Comparison of ENCODE assay signal across 17 cellular contexts in genomic region chr11:82796970-82797594, GRCh38.
A peak's percentile ranks its signal among the peaks of the same experiment; 100 is the strongest.
DNase-seq lines count a peak whose midpoint lies in the region; TF ChIP-seq lines count a peak whose summit lies in the region.
"Had no signal": no experiment of that assay in that cellular context is flagged by ENCODE, and none has a peak within 500 bp of the region (broad histone marks: within the 10 kb centered on the region; RNA-seq: fewer than 3 reads in every experiment).

No MANE protein-coding gene starts in this region.

- no peak overlapping the region for H3K27ac ChIP-seq in colonic mucosa
- H3K27ac ChIP-seq: C4-2B had no signal

- H3K36me3 ChIP-seq in colonic mucosa, result no peaks in the 10 kb centered on the region

- H3K4me3 ChIP-seq in colonic mucosa, result no peak overlapping the region

- H3K9ac ChIP-seq in colonic mucosa (ENCODE audit: low read depth in 2 of 2, low read length in 2 of 2), result no peak overlapping the region

- no peaks in the 10 kb centered on the region for H3K9me3 ChIP-seq in colonic mucosa

- TF ChIP-seq CTCF in colonic mucosa (IDR thresholded peaks at IDR 0.05), result no peak

- no peaks in the 10 kb centered on the region for H3K27me3 ChIP-seq in colonic mucosa

- DNase-seq in NCI-H1105 treated with DMSO at 0.1 percent for 48 hours (lab: John Stamatoyannopoulos, UW) (peak; percentile 7), NCI-H1105 (lab: John Stamatoyannopoulos, UW) (no peak), colonic mucosa (peak; percentile 20), kidney tubule cell (ENCODE audit: low spot score) (peak; percentile 3), putamen (ENCODE audit: low spot score) (peak; percentile 69), HuH-7.5 (ENCODE audit: low spot score) (no peak), NAMALWA (ENCODE audit: low spot score) (no peak)
- DNase-seq in activated naive CD4-positive, alpha-beta T cell treated with anti-CD3 and anti-CD28 coated beads, Interleukin-2, amount 50 U/mL, for 16 hours, result no peak
- DNase-seq: 8988T; activated CD4-positive, alpha-beta T cell treated with anti-CD3 and anti-CD28 coated beads, Interleukin-2, amount 10 ng/mL, durations not matched to agents 7 days and 5 days; activated naive CD4-positive, alpha-beta T cell treated with anti-CD3 and anti-CD28 coated beads, Interleukin-2, amount 10 ng/mL, durations not matched to agents 7 days and 5 days; activated T-cell treated with anti-CD3 and anti-CD28 coated beads for 4 hours; GOT3; IMR-90; NCI-H526 treated with DMSO at 0.1 percent for 48 hours; stimulated activated CD4-positive, alpha-beta T cell treated with anti-CD3 and anti-CD28 coated beads, Interleukin-15, amount 100 ng/mL, for 24 hours had no signal

- H3K4me1 ChIP-seq in colonic mucosa, result no peaks in the 10 kb centered on the region

- intact Hi-C loops in colonic mucosa (cut with DNase I), result no loop called here

Comparison
In these comparisons a context has a peak if more than half of its experiments do, and no peak if none do; other contexts are left out.
1. DNase-seq: peak in NCI-H1105 treated with DMSO at 0.1 percent for 48 hours (single experiment), colonic mucosa (single experiment), kidney tubule cell (single experiment) and putamen (single experiment); none in NCI-H1105 (single experiment), HuH-7.5 (single experiment), NAMALWA (single experiment) and activated naive CD4-positive, alpha-beta T cell treated with anti-CD3 and anti-CD28 coated beads, Interleukin-2, amount 50 U/mL, for 16 hours (single experiment).